27 cellular contexts compared by ENCODE assay signal in genomic region chr1:2509589-2509988, GRCh38. TPM values are rescaled to one million over a fixed set of nuclear protein-coding genes. Genes with fewer than 3 reads are reported as not detected.
"Had no signal": no experiment of that assay in that cellular context is flagged by ENCODE, and none has a peak within 500 bp of the region (broad histone marks: within the 10 kb centered on the region; RNA-seq: fewer than 3 reads in every experiment).

No MANE protein-coding gene starts in this region.

- H3K27me3 Mint-ChIP-seq: stimulated activated memory B cell treated with anti-CD40 and anti-IgM and Interleukin-4, amounts not matched to agents 10 μg/mL and 1 μg/mL and 100 μg/mL, for 72 hours; stimulated activated naive B cell treated with anti-CD40 and anti-IgM and Interleukin-4, amounts not matched to agents 10 μg/mL and 1 μg/mL and 100 μg/mL, for 72 hours; stimulated activated naive CD8-positive, alpha-beta T cell treated with anti-CD3 and anti-CD28 coated beads, Interleukin-15, amount 100 ng/mL, for 72 hours; stimulated activated naive CD8-positive, alpha-beta T cell treated with anti-CD3 and anti-CD28 coated beads, Interleukin-15, Interleukin-2, amounts not matched to agents 100 ng/mL and 50 ng/mL, for 24 hours; type B pancreatic cell had no signal

- H3K27me3 ChIP-seq: testis, thyroid gland, upper lobe of left lung, uterus, vagina had no signal

- H3K4me3 ChIP-seq: stomach, suprapubic skin, testis, thoracic aorta, thyroid gland, tibial artery, tibial nerve, transverse colon, upper lobe of left lung, upper lobe of right lung, uterus, vagina had no signal

- H3K27ac Mint-ChIP-seq: stimulated activated effector memory CD8-positive, alpha-beta T cell treated with anti-CD3 and anti-CD28 coated beads, Interleukin-12 subunit alpha, Interleukin-12 subunit beta, amount 100 ng/mL, for 72 hours; stimulated activated memory B cell treated with anti-CD40 and anti-IgM and Interleukin-4, amounts not matched to agents 10 μg/mL and 1 μg/mL and 100 μg/mL, for 72 hours; stimulated activated naive B cell treated with anti-CD40 and anti-IgM and Interleukin-4, amounts not matched to agents 10 μg/mL and 1 μg/mL and 100 μg/mL, for 72 hours; stimulated activated naive CD8-positive, alpha-beta T cell treated with anti-CD3 and anti-CD28 coated beads, Interleukin-15, Interleukin-2, amounts not matched to agents 100 ng/mL and 50 ng/mL, for 24 hours; type B pancreatic cell had no signal

- H3K9me3 Mint-ChIP-seq: stimulated activated effector memory CD8-positive, alpha-beta T cell treated with anti-CD3 and anti-CD28 coated beads, Interleukin-12 subunit alpha, Interleukin-12 subunit beta, amount 100 ng/mL, for 72 hours; stimulated activated memory B cell treated with anti-CD40 and anti-IgM and Interleukin-4, amounts not matched to agents 10 μg/mL and 1 μg/mL and 100 μg/mL, for 72 hours; stimulated activated naive B cell treated with anti-CD40 and anti-IgM and Interleukin-4, amounts not matched to agents 10 μg/mL and 1 μg/mL and 100 μg/mL, for 72 hours; stimulated activated naive CD8-positive, alpha-beta T cell treated with anti-CD3 and anti-CD28 coated beads, Interleukin-15, amount 100 ng/mL, for 72 hours; stimulated activated naive CD8-positive, alpha-beta T cell treated with anti-CD3 and anti-CD28 coated beads, Interleukin-15, Interleukin-2, amounts not matched to agents 100 ng/mL and 50 ng/mL, for 24 hours; type B pancreatic cell had no signal

- DNase-seq: stimulated activated CD4-positive, alpha-beta T cell treated with anti-CD3 and anti-CD28 coated beads, Interleukin-2, amount 100 ng/mL, for 48 hours; stimulated activated CD4-positive, alpha-beta T cell treated with anti-CD3 and anti-CD28 coated beads, Interleukin-4, amount 100 ng/mL, for 1 hour; stimulated activated CD4-positive, alpha-beta T cell treated with anti-CD3 and anti-CD28 coated beads, Interleukin-4, amount 100 ng/mL, for 24 hours; stimulated activated CD4-positive, alpha-beta T cell treated with anti-CD3 and anti-CD28 coated beads, Interleukin-4, amount 100 ng/mL, for 4 hours; stimulated activated CD8-positive, alpha-beta memory T cell treated with anti-CD3 and anti-CD28 coated beads, Interleukin-4, amount 100 ng/mL, for 48 hours; stimulated activated naive B cell treated with anti-CD40 and anti-IgM and Interleukin-4, amounts not matched to agents 10 μg/mL and 1 μg/mL and 100 μg/mL, for 72 hours; stimulated activated naive CD4-positive, alpha-beta T cell; stimulated activated naive CD4-positive, alpha-beta T cell treated with Interleukin-2 at 50 U/mL for 16 hours; stimulated activated naive CD8-positive, alpha-beta T cell treated with anti-CD3 and anti-CD28 coated beads, Interleukin-15, amount 100 ng/mL, for 72 hours; stimulated activated naive CD8-positive, alpha-beta T cell treated with anti-CD3 and anti-CD28 coated beads, Interleukin-15, Interleukin-2, amounts not matched to agents 100 U/mL and 50 U/mL, for 24 hours; stomach; substantia nigra; testis; thyroid gland; tibial artery; transverse colon; upper lobe of right lung; uterus had no signal

- H3K4me1 ChIP-seq: testis, thyroid gland, upper lobe of right lung, uterus had no signal

- H3K36me3 Mint-ChIP-seq: type B pancreatic cell had no signal

- H3K36me3 ChIP-seq: uterus had no signal

- ATAC-seq: stimulated activated effector memory CD8-positive, alpha-beta T cell treated with anti-CD3 and anti-CD28 coated beads, Interleukin-12 subunit alpha, Interleukin-12 subunit beta, amount 100 ng/mL, for 72 hours; stimulated activated memory B cell treated with anti-CD40 and anti-IgM and Interleukin-4, amounts not matched to agents 10 μg/mL and 1 μg/mL and 100 μg/mL, for 72 hours; stimulated activated naive B cell treated with anti-CD40 and anti-IgM and Interleukin-4, amounts not matched to agents 10 μg/mL and 1 μg/mL and 100 μg/mL, for 72 hours; stimulated activated naive CD8-positive, alpha-beta T cell treated with anti-CD3 and anti-CD28 coated beads, Interleukin-15, amount 100 ng/mL, for 72 hours; stimulated activated naive CD8-positive, alpha-beta T cell treated with anti-CD3 and anti-CD28 coated beads, Interleukin-15, Interleukin-2, amounts not matched to agents 100 U/mL and 50 U/mL, for 24 hours; upper lobe of right lung had no signal

- H3K4me1 Mint-ChIP-seq: stimulated activated effector memory CD8-positive, alpha-beta T cell treated with anti-CD3 and anti-CD28 coated beads, Interleukin-12 subunit alpha, Interleukin-12 subunit beta, amount 100 ng/mL, for 72 hours; stimulated activated memory B cell treated with anti-CD40 and anti-IgM and Interleukin-4, amounts not matched to agents 10 μg/mL and 1 μg/mL and 100 μg/mL, for 72 hours; stimulated activated naive B cell treated with anti-CD40 and anti-IgM and Interleukin-4, amounts not matched to agents 10 μg/mL and 1 μg/mL and 100 μg/mL, for 72 hours had no signal

- H3K9me3 ChIP-seq: stomach, suprapubic skin, testis, thoracic aorta, thyroid gland, tibial artery, tibial nerve, transverse colon, upper lobe of left lung, upper lobe of right lung, uterus, vagina had no signal

- H3K4me3 Mint-ChIP-seq: stimulated activated effector memory CD8-positive, alpha-beta T cell treated with anti-CD3 and anti-CD28 coated beads, Interleukin-12 subunit alpha, Interleukin-12 subunit beta, amount 100 ng/mL, for 72 hours; stimulated activated memory B cell treated with anti-CD40 and anti-IgM and Interleukin-4, amounts not matched to agents 10 μg/mL and 1 μg/mL and 100 μg/mL, for 72 hours; stimulated activated naive B cell treated with anti-CD40 and anti-IgM and Interleukin-4, amounts not matched to agents 10 μg/mL and 1 μg/mL and 100 μg/mL, for 72 hours; stimulated activated naive CD8-positive, alpha-beta T cell treated with anti-CD3 and anti-CD28 coated beads, Interleukin-15, amount 100 ng/mL, for 72 hours; stimulated activated naive CD8-positive, alpha-beta T cell treated with anti-CD3 and anti-CD28 coated beads, Interleukin-15, Interleukin-2, amounts not matched to agents 100 ng/mL and 50 ng/mL, for 24 hours; type B pancreatic cell had no signal

- H3K27ac ChIP-seq: stomach, suprapubic skin, testis, thoracic aorta, thyroid gland, tibial artery, tibial nerve, transverse colon, upper lobe of left lung, upper lobe of right lung, uterus, vagina had no signal

RNA-seq across cellular contexts. Expression of gene HES5, which starts 20.5 kb away (rescaled TPM):
- total RNA-seq: thyroid gland, vagina had no signal
